36 cellular contexts compared by ENCODE assay signal in the genomic region with DNA sequence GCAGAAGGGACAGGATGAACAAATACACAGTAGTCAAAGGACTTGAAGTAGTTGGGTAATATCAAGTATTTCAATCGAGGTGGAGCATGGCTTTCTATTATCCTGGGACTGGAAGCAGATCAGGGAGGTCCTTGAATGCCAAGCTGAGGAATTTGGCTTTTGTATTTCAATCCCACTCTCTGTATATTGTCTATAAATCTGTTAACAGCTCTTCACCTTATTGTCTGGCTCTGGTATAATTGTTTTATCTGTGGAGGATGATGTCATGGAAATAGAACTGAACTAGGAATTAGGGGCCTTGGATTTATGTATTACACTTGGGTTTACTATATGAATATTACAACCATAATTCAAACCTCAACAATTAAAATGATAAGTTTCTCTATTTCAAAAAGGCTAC. TPM values are rescaled to one million over a fixed set of nuclear protein-coding genes. Genes with fewer than 3 reads are reported as not detected.
"Had no signal": no experiment of that assay in that cellular context is flagged by ENCODE, and none has a peak within 500 bp of the region (broad histone marks: within the 10 kb centered on the region; RNA-seq: fewer than 3 reads in every experiment).

No MANE protein-coding gene starts in this region.

- H3K36me3 ChIP-seq: MG63 had no signal

- H3K27me3 ChIP-seq: MG63 had no signal

- DNase-seq: Karpas-422, Kasumi-1, MG63, MM.1S, MV-4-11, NCI-H1048, NCI-H1092, NCI-H1092 treated with DMSO at 0.1 percent for 48 hours, NCI-H1105, NCI-H1105 treated with DMSO at 0.1 percent for 48 hours, NCI-H1417, NCI-H1417 treated with DMSO at 0.1 percent for 48 hours, NCI-H1436, NCI-H1436 treated with DMSO at 0.1 percent for 48 hours, NCI-H146, NCI-H1694, NCI-H1694 treated with DMSO at 0.1 percent for 48 hours, NCI-H187, NCI-H187 treated with DMSO at 0.1 percent for 48 hours, NCI-H1930, NCI-H2029, NCI-H2029 treated with DMSO at 0.1 percent for 48 hours, NCI-H2081, NCI-H2081 treated with DMSO at 0.1 percent for 48 hours, NCI-H2107, NCI-H2171, NCI-H2171 treated with DMSO at 0.1 percent for 48 hours, NCI-H2227 treated with DMSO at 0.1 percent for 48 hours, NCI-H226, NCI-H345, NCI-H446, NCI-H446 treated with DMSO at 0.1 percent for 48 hours, NCI-H510A, NCI-H510A treated with DMSO at 0.1 percent for 48 hours, NCI-H524 had no signal

- H3K9me3 ChIP-seq: MG63 had no signal

- H3K4me3 ChIP-seq: MG63 had no signal

RNA-seq across cellular contexts. Expression of gene ADAMTSL1, which starts 6.3 kb away (rescaled TPM):
- total RNA-seq: MCF 10A had no signal
